13 cellular contexts compared by ENCODE assay signal in the genomic region with DNA sequence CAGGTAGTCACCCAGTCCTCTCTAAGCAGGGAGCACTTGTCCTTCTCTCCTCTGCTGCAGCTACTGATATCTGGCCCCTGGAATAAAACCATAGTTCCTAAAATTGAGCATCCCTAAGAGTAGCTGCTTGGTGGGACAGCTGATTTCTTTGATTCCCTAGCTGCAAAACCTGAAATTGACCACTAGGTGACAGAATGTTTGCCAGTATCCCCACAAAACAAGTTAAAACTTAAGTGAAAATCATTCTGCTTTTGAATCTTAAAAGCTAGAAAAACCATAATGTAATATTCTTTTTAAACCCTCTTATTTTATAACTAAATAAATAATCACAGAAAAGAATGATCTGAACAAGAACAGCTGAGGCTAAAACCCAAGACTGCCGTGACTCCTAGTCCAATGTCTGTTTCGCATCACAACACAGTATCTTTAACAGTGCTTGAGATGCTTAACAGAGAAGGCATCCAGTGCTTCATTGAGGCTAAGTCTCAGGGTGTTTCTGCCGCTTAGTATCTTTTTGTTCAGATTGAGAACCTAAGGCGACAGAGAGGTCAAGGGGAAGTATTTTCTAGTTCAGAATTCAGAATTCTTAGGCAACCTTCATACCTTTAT. TPM values are rescaled to one million over a fixed set of nuclear protein-coding genes. Genes with fewer than 3 reads are reported as not detected.
DNase-seq lines count a peak whose midpoint lies in the region; ATAC-seq and TF ChIP-seq lines count a peak whose summit lies in the region.
"Had no signal": no experiment of that assay in that cellular context is flagged by ENCODE, and none has a peak within 500 bp of the region (broad histone marks: within the 10 kb centered on the region; RNA-seq: fewer than 3 reads in every experiment).

No MANE protein-coding gene starts in this region.

- no peak overlapping the region for H3K4me2 ChIP-seq in PC-3 (ENCODE audit: low read length)

- ATAC-seq in heart left ventricle = no peak
- no peak for ATAC-seq in left cardiac atrium
- no peak for ATAC-seq in PC-3
- ATAC-seq in HG02571 (IDR thresholded peaks at IDR 0.05; ENCODE audit: unreplicated experiment) = no peak
- ATAC-seq: right cardiac atrium had no signal

- TF ChIP-seq POLR2A in heart left ventricle (IDR thresholded peaks at IDR 0.05) (no peak), testis (IDR thresholded peaks at IDR 0.05) (no peak)

- no peak overlapping the region for H3K9ac ChIP-seq in PC-3 (ENCODE audit: low read length)

- BruUV-seq in PC-3 (replicated peaks; lab: Mats Ljungman, UMichigan) = no TSS peak

- H3K9me2 ChIP-seq in PC-3 (replicated peaks; ENCODE audit: low read length) = no peaks in the 10 kb centered on the region

- H3K36me3 ChIP-seq in heart left ventricle (peaks cover 0 to 70% (median 20%) of the 10 kb centered on the region in 9 donors), PC-3 (ENCODE audit: low read depth, low read length) (peaks cover 10% of the 10 kb centered on the region), testis (ENCODE audit: low read depth, missing control alignments) (no peaks in the 10 kb centered on the region)

- H3K9me3 ChIP-seq in heart left ventricle = peaks cover 0 to 19% (median 8%) of the 10 kb centered on the region in 12 donors
- H3K9me3 ChIP-seq in PC-3 (ENCODE audit: low read length) = no peaks in the 10 kb centered on the region
- H3K9me3 ChIP-seq in testis = no peaks in the 10 kb centered on the region

- H3K79me2 ChIP-seq in PC-3 (ENCODE audit: low read length) = no peaks in the 10 kb centered on the region

- no peaks in the 10 kb centered on the region for H4K20me1 ChIP-seq in PC-3 (ENCODE audit: low read length)

- 94 to 98% (median 95%) methylated on average over 4 of the region's 4 CpGs for WGBS in heart left ventricle, 4 donors
- 95 to 97% methylated on average over 4 of the region's 4 CpGs for WGBS in testis, 2 donors

- DNase-seq in heart left ventricle = no peak
- no peak for DNase-seq in left cardiac atrium
- DNase-seq in PC-3 = no peak
- no peak for DNase-seq in epithelial cell of proximal tubule (ENCODE audit: low read depth)
- no peak for DNase-seq in testis
- no peak for DNase-seq in HT-29 (ENCODE audit: low spot score)
- no peak for DNase-seq in CD1c-positive myeloid dendritic cell (ENCODE audit: extremely low spot score)
- DNase-seq: C1 segment of cervical spinal cord, caudate nucleus, NCI-H1048, right cardiac atrium, SHP77 treated with DMSO at 0.1 percent for 48 hours had no signal

- peak in 8 of 12 donors; percentile 20 to 50 (median 34) for TF ChIP-seq CTCF in heart left ventricle (IDR thresholded peaks at IDR 0.05)
- TF ChIP-seq CTCF in PC-3 (conservative IDR thresholded peaks at IDR 0.05; ENCODE audit: low read depth, low read length) = peak; percentile 65
- peak; percentile 69 for TF ChIP-seq CTCF in epithelial cell of proximal tubule (conservative IDR thresholded peaks at IDR 0.05; ENCODE audit: low read depth, low read length)
- TF ChIP-seq CTCF in testis (IDR thresholded peaks at IDR 0.05) = peak in 2 of 3 experiments; percentile 22 to 35

- H3K4me3 ChIP-seq in heart left ventricle = no peak overlapping the region
- H3K4me3 ChIP-seq in PC-3 (ENCODE audit: low read length) = no peak overlapping the region
- no peak overlapping the region for H3K4me3 ChIP-seq in epithelial cell of proximal tubule (ENCODE audit: low read depth, low read length)
- H3K4me3 ChIP-seq in testis = no peak overlapping the region

- no peaks in the 10 kb centered on the region for H3K27me3 ChIP-seq in heart left ventricle
- no peaks in the 10 kb centered on the region for H3K27me3 ChIP-seq in PC-3 (ENCODE audit: low read length)
- H3K27me3 ChIP-seq in testis = no peaks in the 10 kb centered on the region

- POLR2A ChIA-PET in PC-3 (lab: Charles Lee; ENCODE audit: unreplicated experiment) = no interaction called here

- intact Hi-C loops in heart left ventricle (cut with DNase I) = no loop called here
- intact Hi-C loops in left cardiac atrium (cut with DNase I) = no loop called here
- intact Hi-C loops in PC-3 (cut with micrococcal nuclease) = no loop called here
- intact Hi-C loops in testis (cut with DNase I; ENCODE audit: low total_unique reads) = no loop called here

- CTCF ChIA-PET in PC-3 (lab: Charles Lee) = interaction anchor here (0.7 to 1.1 kb wide), 2 partner anchors 53 to 188 kb away, joined by 3 read pairs; no protein-coding TSS in a partner anchor

- no peaks in the 10 kb centered on the region for H3F3A ChIP-seq in PC-3 (ENCODE audit: low read length, unreplicated experiment)

- no peaks in the 10 kb centered on the region for H3K4me1 ChIP-seq in heart left ventricle
- no peaks in the 10 kb centered on the region for H3K4me1 ChIP-seq in PC-3 (ENCODE audit: insufficient read depth, low read length)
- H3K4me1 ChIP-seq in testis = no peaks in the 10 kb centered on the region

- no peak overlapping the region for H2AFZ ChIP-seq in PC-3 (ENCODE audit: low read length)

- no peak overlapping the region for H3K27ac ChIP-seq in heart left ventricle
- H3K27ac ChIP-seq in PC-3 (ENCODE audit: low read length) = no peak overlapping the region
- H3K27ac ChIP-seq in testis = no peak overlapping the region

RNA-seq across cellular contexts. Expression of a gene that starts 24.4 kb away (rescaled TPM):
- total RNA-seq in heart left ventricle (not detected), left cardiac atrium (under 1 TPM in 1 of 2 donors, not detected in 1; 0.50 TPM), PC-3 (2014; rRNA removed) (not detected in 2 replicates), epithelial cell of proximal tubule (0.29 TPM in 1 of 2 replicates, not detected in the other), testis (not detected)
- polyA plus RNA-seq in heart left ventricle (under 1 TPM in 1 of 2 donors, not detected in 1; 0.46 TPM), testis (ENCODE audit: insufficient read depth, low read depth, low replicate concordance) (0.78 TPM)
- total RNA-seq in HT-29 (2014; rRNA removed; shearing (Covaris generic)) = not detected in 2 replicates
- total RNA-seq: right cardiac atrium had no signal

RNA-seq across cellular contexts. Expression of a gene that starts 56.5 kb away (rescaled TPM):
- total RNA-seq in heart left ventricle (10 to 100 TPM; 39.9 to 66.9 (median 52.0) TPM), left cardiac atrium (10 to 100 TPM; 47.8 to 49.0 TPM), PC-3 (2014; rRNA removed) (13.3 and 16.0 TPM in 2 replicates), epithelial cell of proximal tubule (6.6 and 7.6 TPM in 2 replicates), testis (10 to 100 TPM; 22.4 to 29.9 TPM)
- polyA plus RNA-seq in heart left ventricle (10 to 100 TPM; 17.2 to 32.1 TPM), testis (ENCODE audit: insufficient read depth, low read depth, low replicate concordance) (55.0 TPM)
- 9.0 and 11.7 TPM in 2 replicates for total RNA-seq in HT-29 (2014; rRNA removed; shearing (Covaris generic))
